8 cellular contexts compared by ENCODE assay signal in the genomic region with DNA sequence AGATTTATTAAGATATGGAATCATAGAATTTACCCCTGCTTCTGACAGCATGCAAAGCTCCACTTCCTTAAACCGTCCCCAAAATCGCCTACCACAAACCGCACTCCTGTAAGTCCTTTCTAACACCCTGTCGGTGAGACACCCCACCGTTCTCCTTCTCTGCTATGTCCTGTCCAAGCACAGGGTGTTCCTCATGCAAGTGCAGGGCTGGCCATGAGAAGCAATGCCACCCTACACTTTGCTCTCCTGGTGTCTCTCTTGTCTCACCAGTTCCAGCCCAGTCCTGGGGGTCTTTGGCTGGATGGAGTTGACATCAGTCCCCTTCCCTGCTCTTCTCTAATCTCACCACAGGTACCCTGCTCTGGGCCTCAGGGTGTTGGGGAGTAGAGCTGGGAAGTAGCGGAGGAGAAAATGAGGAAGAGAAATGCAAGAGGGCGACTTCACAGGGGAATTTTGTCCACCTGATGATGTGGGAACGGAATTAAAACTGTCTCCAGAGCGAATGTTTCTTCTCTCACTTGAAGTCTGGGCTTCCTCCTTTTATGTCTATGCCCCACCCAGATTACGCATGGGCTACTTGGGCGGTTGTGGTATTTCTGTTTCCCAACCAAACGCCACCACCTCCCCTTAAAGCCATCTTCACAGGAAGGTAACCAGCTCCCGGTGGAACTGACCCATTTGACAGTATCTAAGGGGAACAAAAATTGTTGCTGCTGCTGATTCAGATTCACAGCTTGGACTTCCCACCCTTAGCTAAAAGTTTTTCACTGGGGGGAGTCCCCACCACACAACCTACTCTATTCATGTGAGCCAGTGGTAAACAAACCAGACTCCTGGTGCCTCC. TPM values are rescaled to one million over a fixed set of nuclear protein-coding genes. Genes with fewer than 3 reads are reported as not detected.
DNase-seq lines count a peak whose midpoint lies in the region; ATAC-seq lines count a peak whose summit lies in the region.

No MANE protein-coding gene starts in this region.

- ATAC-seq in GM19351 (IDR thresholded peaks at IDR 0.05; ENCODE audit: unreplicated experiment) (peak; percentile 80), HG03175 (IDR thresholded peaks at IDR 0.05; ENCODE audit: unreplicated experiment) (peak; percentile 88)

- H3K4me3 Mint-ChIP-seq in activated naive CD4-positive, alpha-beta T cell treated with anti-CD3 and anti-CD28 coated beads, Interleukin-2, amount 10 ng/mL, durations not matched to agents 7 days and 5 days = no peak overlapping the region

- H3K27ac Mint-ChIP-seq in activated naive CD4-positive, alpha-beta T cell treated with anti-CD3 and anti-CD28 coated beads, Interleukin-2, amount 10 ng/mL, durations not matched to agents 7 days and 5 days = peak overlapping the region; percentile 60

- CTCF ChIA-PET in activated naive CD4-positive, alpha-beta T cell treated with anti-CD3 and anti-CD28 coated beads, Interleukin-2, amount 10 ng/mL, durations not matched to agents 7 days and 5 days (lab: Charles Lee) = no interaction called here

- no peaks in the 10 kb centered on the region for H3K36me3 Mint-ChIP-seq in activated naive CD4-positive, alpha-beta T cell treated with anti-CD3 and anti-CD28 coated beads, Interleukin-2, amount 10 ng/mL, durations not matched to agents 7 days and 5 days

- peak; percentile 4 for DNase-seq in CMK (ENCODE audit: low read depth)
- no peak for DNase-seq in activated naive CD4-positive, alpha-beta T cell treated with anti-CD3 and anti-CD28 coated beads, Interleukin-2, amount 10 ng/mL, durations not matched to agents 7 days and 5 days
- no peak for DNase-seq in EL
- DNase-seq in NCI-H1436 treated with DMSO at 0.1 percent for 48 hours (lab: John Stamatoyannopoulos, UW) = no peak
- DNase-seq in SK-N-DZ (ENCODE audit: low spot score) = no peak
- no peak for DNase-seq in T1000 (lab: John Stamatoyannopoulos, UW)

- H3K9me3 Mint-ChIP-seq in activated naive CD4-positive, alpha-beta T cell treated with anti-CD3 and anti-CD28 coated beads, Interleukin-2, amount 10 ng/mL, durations not matched to agents 7 days and 5 days = no peaks in the 10 kb centered on the region

- peaks cover 38% of the 10 kb centered on the region for H3K27me3 Mint-ChIP-seq in activated naive CD4-positive, alpha-beta T cell treated with anti-CD3 and anti-CD28 coated beads, Interleukin-2, amount 10 ng/mL, durations not matched to agents 7 days and 5 days

- peaks cover 19% of the 10 kb centered on the region for H3K4me1 Mint-ChIP-seq in activated naive CD4-positive, alpha-beta T cell treated with anti-CD3 and anti-CD28 coated beads, Interleukin-2, amount 10 ng/mL, durations not matched to agents 7 days and 5 days

RNA-seq across cellular contexts. Expression of gene CASR, which starts 49.9 kb away (rescaled TPM):
- not detected in 2 replicates for polyA plus RNA-seq in SK-N-DZ (2014; cell fraction: cytosol; rRNA removed)
- polyA plus RNA-seq in SK-N-DZ (2014; cell fraction: nucleus; rRNA removed) = not detected in 2 replicates
